ENCODE assay signal across 17 cellular contexts in genomic region chr15:73755481-73755880, GRCh38. TPM values are rescaled to one million over a fixed set of nuclear protein-coding genes. Genes with fewer than 3 reads are reported as not detected.
A peak's percentile ranks its signal among the peaks of the same experiment; 100 is the strongest.
DNase-seq lines count a peak whose midpoint lies in the region; ATAC-seq and TF ChIP-seq lines count a peak whose summit lies in the region.
"Had no signal": no experiment of that assay in that cellular context is flagged by ENCODE, and none has a peak within 500 bp of the region (broad histone marks: within the 10 kb centered on the region; RNA-seq: fewer than 3 reads in every experiment).

No MANE protein-coding gene starts in this region.

- no peaks in the 10 kb centered on the region for H3K79me2 ChIP-seq in trophoblast cell (ENCODE audit: control insufficient read depth, insufficient read depth, low read length, poor library complexity)
- H3K79me2 ChIP-seq in osteoblast (ENCODE audit: insufficient read depth, low read length) = no peaks in the 10 kb centered on the region
- H3K79me2 ChIP-seq in H9 (ENCODE audit: insufficient read depth, low read length) = no peaks in the 10 kb centered on the region

- peaks cover 8% of the 10 kb centered on the region for H3K4me1 Mint-ChIP-seq in chondrocyte (ENCODE audit: low read depth)
- peaks cover 20 to 24% of the 10 kb centered on the region in 2 experiments for H3K4me1 Mint-ChIP-seq in H9

- peaks cover 20% of the 10 kb centered on the region for H3K23me2 ChIP-seq in H9 (ENCODE audit: insufficient read length, low read depth, low read length, poor library complexity, severe bottlenecking)

- H3K4me3 Mint-ChIP-seq in chondrocyte (ENCODE audit: unreplicated experiment) (no peak overlapping the region), H9 (peak overlapping the region in 1 of 2 experiments; percentile 19; a peak in 1 of 5 replicates)
- H3K4me3 Mint-ChIP-seq: CD4-positive, CD25-positive, alpha-beta regulatory T cell had no signal

- peak; percentile 2 for DNase-seq in NCI-H2196 (lab: John Stamatoyannopoulos, UW; ENCODE audit: unreplicated experiment)
- DNase-seq in NCI-H2196 treated with DMSO at 0.1 percent for 48 hours (lab: John Stamatoyannopoulos, UW; ENCODE audit: unreplicated experiment) = no peak
- peak; percentile 40 for DNase-seq in NCI-H2227 (lab: John Stamatoyannopoulos, UW; ENCODE audit: unreplicated experiment)
- no peak for DNase-seq in trophoblast cell
- no peak for DNase-seq in osteoblast (ENCODE audit: insufficient read length, low spot score, missing footprints)
- no peak for DNase-seq in chondrocyte (ENCODE audit: low spot score)
- no peak for DNase-seq in H9
- DNase-seq: CD4-positive, CD25-positive, alpha-beta regulatory T cell; EL; Kasumi-1; NCI-H1436 treated with DMSO at 0.1 percent for 48 hours; NCI-H526; Right ventricle myocardium superior; T-helper 2 cell had no signal

- no peak overlapping the region for H3K14ac ChIP-seq in trophoblast cell (ENCODE audit: low read length)
- no peak overlapping the region for H3K14ac ChIP-seq in H9 (ENCODE audit: insufficient read depth, low read length)

- H3K4ac ChIP-seq in trophoblast cell (ENCODE audit: low read depth, low read length) (no peak overlapping the region), H9 (ENCODE audit: low read depth, low read length) (no peak overlapping the region)

- H2AK5ac ChIP-seq in trophoblast cell (ENCODE audit: low read length) = no peak overlapping the region
- H2AK5ac ChIP-seq in H9 (ENCODE audit: insufficient read length, low read length) = no peak overlapping the region

- peaks cover 8% of the 10 kb centered on the region for H3K27me3 Mint-ChIP-seq in chondrocyte (ENCODE audit: low read depth)
- peaks cover 45% of the 10 kb centered on the region for H3K27me3 Mint-ChIP-seq in H9 (ENCODE audit: low read depth)

- H3K4me1 ChIP-seq in trophoblast cell (ENCODE audit: control insufficient read depth in 1 of 2, insufficient read depth in 2 of 2, low read length in 2 of 2) = peaks cover 7 to 8% of the 10 kb centered on the region in 2 experiments
- no peaks in the 10 kb centered on the region for H3K4me1 ChIP-seq in osteoblast (ENCODE audit: insufficient read depth, low read length)
- H3K4me1 ChIP-seq in H9 (ENCODE audit: insufficient read depth, low read length) = peaks cover 11% of the 10 kb centered on the region

- H3K18ac ChIP-seq in trophoblast cell (ENCODE audit: low read length) = no peak overlapping the region
- H3K18ac ChIP-seq in H9 (ENCODE audit: insufficient read length, low read depth, low read length) = no peak overlapping the region

- H2BK15ac ChIP-seq in H9 (ENCODE audit: low read depth, low read length) = no peak overlapping the region

- WGBS in trophoblast cell (ENCODE audit: extremely low coverage, insufficient coverage, insufficient read length) = no CpG with 5 or more reads among the region's 5 CpGs
- WGBS in H9 (ENCODE audit: extremely low coverage, insufficient read length, low lambda C conversion rate) = no CpG with 5 or more reads among the region's 5 CpGs

- no peak overlapping the region for H4K12ac ChIP-seq in trophoblast cell (ENCODE audit: low read depth, low read length)

- no peak overlapping the region for H3K9ac ChIP-seq in trophoblast cell (ENCODE audit: low read length)
- H3K9ac ChIP-seq in H9 (ENCODE audit: extremely low read depth, insufficient read length, low read length) = no peak overlapping the region

- ATAC-seq in SK-N-SH treated with all-trans-retinoic acid at 6 μM for 48 hours = peak; percentile 8; the same call in 2 of the 3 replicates
- ATAC-seq: A549, Panc1 had no signal

- H3K9me3 Mint-ChIP-seq in chondrocyte (ENCODE audit: low read depth) (no peaks in the 10 kb centered on the region), H9 (no peaks in the 10 kb centered on the region)
- H3K9me3 Mint-ChIP-seq: CD4-positive, CD25-positive, alpha-beta regulatory T cell had no signal

- no peaks in the 10 kb centered on the region for H3K36me3 Mint-ChIP-seq in chondrocyte (ENCODE audit: low read depth)
- H3K36me3 Mint-ChIP-seq in H9 (ENCODE audit: insufficient read depth in 1 of 3, low read depth in 3 of 3) = no peaks in the 10 kb centered on the region

- no peak overlapping the region for H2BK120ac ChIP-seq in trophoblast cell (ENCODE audit: insufficient read depth, low read length, poor library complexity)
- no peak overlapping the region for H2BK120ac ChIP-seq in H9 (ENCODE audit: low read depth, low read length, poor library complexity, severe bottlenecking)

- H3K79me1 ChIP-seq in trophoblast cell (ENCODE audit: low read length) (no peaks in the 10 kb centered on the region), H9 (ENCODE audit: insufficient read depth, low read depth, low read length, poor library complexity, severe bottlenecking) (no peaks in the 10 kb centered on the region)

- H3K56ac ChIP-seq in H9 (ENCODE audit: insufficient read length, low read depth, low read length) = no peak overlapping the region

- H3K36me3 ChIP-seq in trophoblast cell (ENCODE audit: control insufficient read depth in 1 of 2, insufficient read depth in 2 of 2, low read length in 2 of 2) (no peaks in the 10 kb centered on the region), osteoblast (ENCODE audit: insufficient read depth, low read length) (no peaks in the 10 kb centered on the region)

- H4K8ac ChIP-seq in trophoblast cell (ENCODE audit: low read depth, low read length) (no peak overlapping the region), H9 (replicated peaks; ENCODE audit: insufficient read length, low read depth, low read length) (no peak overlapping the region)

- H2BK12ac ChIP-seq in trophoblast cell (ENCODE audit: low read length) (no peak overlapping the region), H9 (ENCODE audit: insufficient read length, low read depth, low read length) (no peak overlapping the region)

- H3K27me3 ChIP-seq in trophoblast cell (ENCODE audit: insufficient read depth, low read length) = peaks cover 30% of the 10 kb centered on the region
- peaks cover 59% of the 10 kb centered on the region for H3K27me3 ChIP-seq in osteoblast (ENCODE audit: insufficient read depth, low read length)
- H3K27me3 ChIP-seq in H9 (ENCODE audit: insufficient read depth, low read length) = peaks cover 2% of the 10 kb centered on the region; the same call in 1 of the 2 replicates

- no peak overlapping the region for H2BK5ac ChIP-seq in trophoblast cell (ENCODE audit: low read depth, low read length, poor library complexity)
- H2BK5ac ChIP-seq in H9 (ENCODE audit: insufficient read length, low read length) = no peak overlapping the region

- H3K4me3 ChIP-seq in trophoblast cell (ENCODE audit: low read depth, low read length) = no peak overlapping the region
- H3K4me3 ChIP-seq in osteoblast (ENCODE audit: insufficient read depth, low read length) = no peak overlapping the region
- H3K4me3 ChIP-seq: A549 had no signal

- H3K4me2 ChIP-seq in trophoblast cell (ENCODE audit: low read length) (no peak overlapping the region), osteoblast (ENCODE audit: insufficient read depth, low read length) (no peak overlapping the region), H9 (ENCODE audit: insufficient read depth, insufficient read length, low read length) (no peak overlapping the region)
- H3K4me2 ChIP-seq: A549 had no signal

- H3K27ac ChIP-seq in trophoblast cell (ENCODE audit: low read depth, low read length) (no peak overlapping the region), osteoblast (ENCODE audit: low read depth, low read length) (no peak overlapping the region), H9 (ENCODE audit: insufficient read length, low read depth, low read length) (no peak overlapping the region)
- H3K27ac ChIP-seq: A549 had no signal

- H3K27ac Mint-ChIP-seq in chondrocyte (ENCODE audit: unreplicated experiment) (no peak overlapping the region), H9 (no peak overlapping the region)
- H3K27ac Mint-ChIP-seq: CD4-positive, CD25-positive, alpha-beta regulatory T cell had no signal

- no peak overlapping the region for H2AFZ ChIP-seq in trophoblast cell (ENCODE audit: insufficient read depth, low read length, poor library complexity)
- H2AFZ ChIP-seq in osteoblast (ENCODE audit: low read length) = no peak overlapping the region
- no peak overlapping the region for H2AFZ ChIP-seq in H9 (ENCODE audit: low read length)

- H3K23ac ChIP-seq in trophoblast cell (ENCODE audit: low read length) (no peak overlapping the region), H9 (ENCODE audit: insufficient read length, low read depth, low read length) (no peak overlapping the region)

- no peak overlapping the region for H3T11ph ChIP-seq in H9 (ENCODE audit: low read length)

- no peak overlapping the region for H2BK20ac ChIP-seq in H9 (ENCODE audit: low read depth, low read length, poor library complexity, severe bottlenecking)

- H4K20me1 ChIP-seq in osteoblast (ENCODE audit: insufficient read depth, low read length) = no peaks in the 10 kb centered on the region
- H4K20me1 ChIP-seq in H9 (ENCODE audit: control insufficient read depth, insufficient read depth, insufficient read length) = no peaks in the 10 kb centered on the region

- TF ChIP-seq CTCF in osteoblast (IDR thresholded peaks at IDR 0.05; ENCODE audit: extremely low read depth, low read depth, low read length) = no peak
- no peak for TF ChIP-seq CTCF in chondrocyte (IDR thresholded peaks at IDR 0.05)
- TF ChIP-seq CTCF in H9 (conservative IDR thresholded peaks at IDR 0.05) = no peak

- H4K5ac ChIP-seq in H9 (ENCODE audit: insufficient read length, low read depth, low read length) = no peak overlapping the region

- H3K9me3 ChIP-seq in trophoblast cell (ENCODE audit: insufficient read depth, low read depth, low read length) (peaks cover 3% of the 10 kb centered on the region), osteoblast (ENCODE audit: low read depth, low read length) (no peaks in the 10 kb centered on the region), H9 (ENCODE audit: control insufficient read depth, low read depth, low read length) (no peaks in the 10 kb centered on the region)
- H3K9me3 ChIP-seq: A549 had no signal

- H4K91ac ChIP-seq in trophoblast cell (ENCODE audit: low read depth, low read length) = no peak overlapping the region
- no peak overlapping the region for H4K91ac ChIP-seq in H9 (ENCODE audit: insufficient read length, low read depth, low read length)

TF ChIP-seq in SK-N-SH treated with all-trans-retinoic acid at 6 μM for 48 hours, 23 proteins besides CTCF, POLR2A, EP300 and RAD21 (continues in another document):
- peak; percentile 88 for TF ChIP-seq ISL1 (CRISPR knock-in tag; IDR thresholded peaks at IDR 0.05)
- no peak for TF ChIP-seq PPARA (CRISPR knock-in tag; IDR thresholded peaks at IDR 0.05; ENCODE audit: borderline replicate concordance)
- peak; percentile 26; the same call in 1 of the 2 replicates for TF ChIP-seq TCF4 (CRISPR knock-in tag; IDR thresholded peaks at IDR 0.05; ENCODE audit: borderline replicate concordance)

RNA-seq across cellular contexts. Expression of gene INSYN1, which starts 2.3 kb away (rescaled TPM):
- 0.08 and 0.11 TPM in 2 replicates for polyA plus RNA-seq in trophoblast cell (2013)
- total RNA-seq in osteoblast (3.8 and 4.7 TPM in 2 replicates), chondrocyte (9.9 to 24.9 TPM (median 23.0 TPM) in 3 replicates), H9 (2021) (1.9 and 2.5 TPM in 2 replicates)
- total RNA-seq: CD4-positive, CD25-positive, alpha-beta regulatory T cell had no signal
- polyA plus RNA-seq: CD4-positive, CD25-positive, alpha-beta regulatory T cell had no signal

Comparison
In these comparisons a context has a peak if more than half of its experiments do, and no peak if none do; other contexts are left out.
1. DNase-seq: peak in NCI-H2196 (single experiment) and NCI-H2227 (single experiment); none in NCI-H2196 treated with DMSO at 0.1 percent for 48 hours (single experiment), trophoblast cell (0 of 2), osteoblast (single experiment), chondrocyte (single experiment) and H9 (single experiment).